Comparison of ENCODE assay signal across 7 cellular contexts in the genomic region with DNA sequence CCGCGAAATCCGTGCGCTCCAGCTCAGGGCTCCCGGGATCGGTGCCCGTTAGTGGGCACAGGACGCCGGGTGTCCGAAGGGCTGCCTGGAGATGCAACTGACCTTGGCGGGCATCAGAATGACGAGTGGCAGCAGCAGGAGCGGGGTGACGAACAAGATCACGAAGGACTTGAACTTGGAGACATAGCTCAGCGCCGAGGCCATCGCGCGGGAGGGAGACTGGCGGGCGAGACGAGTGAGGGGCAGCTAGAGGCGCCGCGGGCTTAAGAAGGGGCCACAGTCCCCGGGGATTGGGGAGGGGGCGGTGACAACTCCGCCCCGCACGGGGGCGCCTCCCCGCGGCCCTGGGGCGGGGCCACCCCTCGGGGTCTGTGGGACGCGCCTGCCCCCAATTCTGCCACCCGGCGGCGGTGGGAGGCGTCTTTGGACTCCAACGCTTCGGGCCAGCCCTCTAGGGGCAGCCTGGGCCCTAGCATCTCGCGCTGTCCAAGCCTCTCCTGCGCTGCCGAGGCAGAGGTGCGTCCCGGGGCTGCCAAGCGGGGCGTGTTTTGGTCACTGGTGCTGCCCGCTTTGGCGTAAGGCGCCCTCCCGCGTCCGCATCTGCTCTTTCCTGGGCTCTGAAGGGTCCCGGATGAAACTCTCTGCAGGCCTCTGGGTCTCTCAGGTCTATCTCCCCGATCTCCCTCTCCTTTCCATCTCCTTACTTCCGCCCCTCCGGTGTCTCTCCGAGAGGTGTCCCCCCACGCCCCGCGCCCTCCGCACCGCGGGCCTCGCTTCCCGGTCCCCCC. TPM values are rescaled to one million over a fixed set of nuclear protein-coding genes. Genes with fewer than 3 reads are reported as not detected.
A peak's percentile ranks its signal among the peaks of the same experiment; 100 is the strongest.
DNase-seq lines count a peak whose midpoint lies in the region; ATAC-seq and TF ChIP-seq lines count a peak whose summit lies in the region.

Gene SLC13A5 (minus strand): TSS at position 240 of the 788 bp plus-strand sequence. CDS start 36 bp downstream, at position 204.

- peak within 1 kb of the TSS; percentile 81 for H3K9ac ChIP-seq in NT2/D1 (ENCODE audit: insufficient read length, low read depth)
- no peak within 1 kb of the TSS for H3K9ac ChIP-seq in endodermal cell (ENCODE audit: extremely low read depth, low read length, poor library complexity, severe bottlenecking)

- ATAC-seq in HG02759 (IDR thresholded peaks at IDR 0.05; ENCODE audit: unreplicated experiment), result no peak

- H3K27me3 ChIP-seq in NT2/D1 (ENCODE audit: insufficient read depth, insufficient read length) (peaks cover 10% of the 10 kb centered on the region), endodermal cell (ENCODE audit: control insufficient read depth, insufficient read depth, low read length, poor library complexity, severe bottlenecking) (peaks cover 24% of the 10 kb centered on the region)

- H3K9me3 Mint-ChIP-seq in endodermal cell, result peaks cover 29% of the 10 kb centered on the region
- H3K9me3 Mint-ChIP-seq in mesothelial cell of epicardium, result peaks cover 16% of the 10 kb centered on the region

- H3K4me1 Mint-ChIP-seq in endodermal cell, result peaks cover 9% of the 10 kb centered on the region
- peaks cover 22% of the 10 kb centered on the region for H3K4me1 Mint-ChIP-seq in mesothelial cell of epicardium

- H3K27ac Mint-ChIP-seq in endodermal cell (peak within 1 kb of the TSS; percentile 26), mesothelial cell of epicardium (no peak within 1 kb of the TSS)

- H3K4me1 ChIP-seq in NT2/D1 (ENCODE audit: insufficient read depth, insufficient read length) (peaks cover 6% of the 10 kb centered on the region), endodermal cell (ENCODE audit: control insufficient read depth, insufficient read depth, low read length) (no peaks in the 10 kb centered on the region)

- WGBS in endodermal cell (ENCODE audit: insufficient coverage in 1 of 2, insufficient read length in 1 of 2), 2 experiments, result 2 to 3% methylated on average over 31 to 71 of the region's 71 CpGs

- H3K9me3 ChIP-seq in NT2/D1 (ENCODE audit: insufficient read depth, low read length) (no peaks in the 10 kb centered on the region), endodermal cell (ENCODE audit: control insufficient read depth, low read length) (peaks cover 15% of the 10 kb centered on the region)

- peaks cover 2% of the 10 kb centered on the region for H3K36me3 Mint-ChIP-seq in endodermal cell (ENCODE audit: low read depth)
- H3K36me3 Mint-ChIP-seq in mesothelial cell of epicardium, result no peaks in the 10 kb centered on the region

- peak; percentile 42 for DNase-seq in GM10248 (ENCODE audit: extremely low spot score)
- peak; percentile 54 for DNase-seq in NT2/D1 (ENCODE audit: low read depth, low spot score)
- peak; percentile 97 for DNase-seq in endodermal cell
- peak in 1 of 2 experiments; percentile 47 for DNase-seq in mesothelial cell of epicardium (ENCODE audit: low spot score in 2 of 2, unreplicated experiment in 2 of 2)
- DNase-seq in superior temporal gyrus (ENCODE audit: extremely low spot score), result no peak
- no peak for DNase-seq in pons (ENCODE audit: low spot score)

- peaks cover 50% of the 10 kb centered on the region for H3K27me3 Mint-ChIP-seq in endodermal cell (ENCODE audit: insufficient read depth)
- H3K27me3 Mint-ChIP-seq in mesothelial cell of epicardium (ENCODE audit: low read depth), result peaks cover 86% of the 10 kb centered on the region

- TF ChIP-seq CTCF in GM10248 (IDR thresholded peaks at IDR 0.05; ENCODE audit: control extremely low read depth, extremely low read depth, low read depth, missing control alignments) (peak; percentile 5), endodermal cell (conservative IDR thresholded peaks at IDR 0.05) (peak; percentile 83), mesothelial cell of epicardium (IDR thresholded peaks at IDR 0.05; ENCODE audit: unreplicated experiment) (no peak)

- H3K4me3 Mint-ChIP-seq in endodermal cell, result peak within 1 kb of the TSS; percentile 73
- H3K4me3 Mint-ChIP-seq in mesothelial cell of epicardium, result peak within 1 kb of the TSS; percentile 66

- POLR2A ChIA-PET in GM10248 (lab: Yijun Ruan, JAX), result no interaction called here

- H3K4me3 ChIP-seq in NT2/D1 (ENCODE audit: insufficient read length, low read depth) (peak within 1 kb of the TSS; percentile 54), endodermal cell (ENCODE audit: low read length) (peak within 1 kb of the TSS; percentile 81)

- H3K36me3 ChIP-seq in NT2/D1 (ENCODE audit: insufficient read depth, insufficient read length, low read length) (no peaks in the 10 kb centered on the region), endodermal cell (ENCODE audit: control insufficient read depth, insufficient read depth, low read length) (no peaks in the 10 kb centered on the region)

- CTCF ChIA-PET in GM10248 (lab: Yijun Ruan, JAX), result interaction anchor here (1.7 kb wide), 1 partner anchor 11 kb away, joined by 6 read pairs; no protein-coding TSS in a partner anchor

- H3K27ac ChIP-seq in endodermal cell (ENCODE audit: low read depth, low read length), result no peak within 1 kb of the TSS

RNA-seq across cellular contexts. Expression of gene SLC13A5, which starts in this region (rescaled TPM):
- 1 to 10 TPM; 3.9 to 8.4 TPM for total RNA-seq in endodermal cell
- polyA plus RNA-seq in endodermal cell (2013, experiment 1 of 2), result 1.5 TPM
- polyA plus RNA-seq in endodermal cell (2013, experiment 2 of 2), result 0.66 TPM
- 0.18 to 0.47 TPM (median 0.38 TPM) in 3 replicates for total RNA-seq in mesothelial cell of epicardium

Comparison
In these comparisons a context has a peak if more than half of its experiments do, and no peak if none do; other contexts are left out.
1. DNase-seq: peak in GM10248 (single experiment), NT2/D1 (single experiment) and endodermal cell (single experiment); none in superior temporal gyrus (single experiment) and pons (single experiment).